Comparison of ENCODE assay signal across 1 cellular context in genomic region chr1:235093013-235093618, GRCh38.
A peak's percentile ranks its signal among the peaks of the same experiment; 100 is the strongest.
TF ChIP-seq lines count a peak whose summit lies in the region.

No MANE protein-coding gene starts in this region.

TF ChIP-seq in WTC11, 78 proteins besides CTCF, POLR2A, EP300 and RAD21 (continued from another document):
- TF ChIP-seq ARID4B (CRISPR knock-in tag; IDR thresholded peaks at IDR 0.05; ENCODE audit: borderline replicate concordance) (0 out of 2 replicates have a peak, but pooled peaks have one; percentile 44), HMGXB4 (CRISPR knock-in tag; IDR thresholded peaks at IDR 0.05) (no peak), ZNF532 (CRISPR knock-in tag; IDR thresholded peaks at IDR 0.05; ENCODE audit: borderline replicate concordance) (no peak), ATF6 (CRISPR knock-in tag; IDR thresholded peaks at IDR 0.05) (no peak), GRHL2 (CRISPR knock-in tag; IDR thresholded peaks at IDR 0.05; ENCODE audit: insufficient replicate concordance, severe bottlenecking) (no peak), CDX4 (CRISPR knock-in tag; IDR thresholded peaks at IDR 0.05; ENCODE audit: borderline replicate concordance) (no peak), NR1H2 (CRISPR knock-in tag; IDR thresholded peaks at IDR 0.05) (no peak), GTF2I (CRISPR knock-in tag; conservative IDR thresholded peaks at IDR 0.05) (no peak), ZNF396 (CRISPR knock-in tag; IDR thresholded peaks at IDR 0.05; ENCODE audit: borderline replicate concordance) (no peak), ATF1 (CRISPR knock-in tag; IDR thresholded peaks at IDR 0.05) (no peak), ZBTB21 (CRISPR knock-in tag; IDR thresholded peaks at IDR 0.05; ENCODE audit: borderline replicate concordance) (no peak), CREM (CRISPR knock-in tag; IDR thresholded peaks at IDR 0.05) (no peak), FOXJ3 (CRISPR knock-in tag; IDR thresholded peaks at IDR 0.05; ENCODE audit: borderline replicate concordance) (no peak), SMAD3 (CRISPR knock-in tag; IDR thresholded peaks at IDR 0.05; ENCODE audit: borderline replicate concordance) (no peak), AR (CRISPR knock-in tag; IDR thresholded peaks at IDR 0.05) (no peak), NFYB (CRISPR knock-in tag; conservative IDR thresholded peaks at IDR 0.05; ENCODE audit: low read depth) (no peak), ZNF416 (CRISPR knock-in tag; IDR thresholded peaks at IDR 0.05) (0 out of 2 replicates have a peak, but pooled peaks have one; percentile 34), OVOL2 (CRISPR knock-in tag; IDR thresholded peaks at IDR 0.05; ENCODE audit: borderline replicate concordance) (no peak), ZMAT4 (CRISPR knock-in tag; IDR thresholded peaks at IDR 0.05) (no peak), ZNF423 (CRISPR knock-in tag; IDR thresholded peaks at IDR 0.05) (peak; percentile 21; the same call in 1 of the 2 replicates), MAX (CRISPR knock-in tag; IDR thresholded peaks at IDR 0.05) (peak; percentile 72), USF1 (CRISPR knock-in tag; IDR thresholded peaks at IDR 0.05) (peak; percentile 40; the same call in 1 of the 2 replicates), ESRRA (CRISPR knock-in tag; IDR thresholded peaks at IDR 0.05; ENCODE audit: borderline replicate concordance) (no peak)
